ENCODE assay signal across 8 cellular contexts in the genomic region with DNA sequence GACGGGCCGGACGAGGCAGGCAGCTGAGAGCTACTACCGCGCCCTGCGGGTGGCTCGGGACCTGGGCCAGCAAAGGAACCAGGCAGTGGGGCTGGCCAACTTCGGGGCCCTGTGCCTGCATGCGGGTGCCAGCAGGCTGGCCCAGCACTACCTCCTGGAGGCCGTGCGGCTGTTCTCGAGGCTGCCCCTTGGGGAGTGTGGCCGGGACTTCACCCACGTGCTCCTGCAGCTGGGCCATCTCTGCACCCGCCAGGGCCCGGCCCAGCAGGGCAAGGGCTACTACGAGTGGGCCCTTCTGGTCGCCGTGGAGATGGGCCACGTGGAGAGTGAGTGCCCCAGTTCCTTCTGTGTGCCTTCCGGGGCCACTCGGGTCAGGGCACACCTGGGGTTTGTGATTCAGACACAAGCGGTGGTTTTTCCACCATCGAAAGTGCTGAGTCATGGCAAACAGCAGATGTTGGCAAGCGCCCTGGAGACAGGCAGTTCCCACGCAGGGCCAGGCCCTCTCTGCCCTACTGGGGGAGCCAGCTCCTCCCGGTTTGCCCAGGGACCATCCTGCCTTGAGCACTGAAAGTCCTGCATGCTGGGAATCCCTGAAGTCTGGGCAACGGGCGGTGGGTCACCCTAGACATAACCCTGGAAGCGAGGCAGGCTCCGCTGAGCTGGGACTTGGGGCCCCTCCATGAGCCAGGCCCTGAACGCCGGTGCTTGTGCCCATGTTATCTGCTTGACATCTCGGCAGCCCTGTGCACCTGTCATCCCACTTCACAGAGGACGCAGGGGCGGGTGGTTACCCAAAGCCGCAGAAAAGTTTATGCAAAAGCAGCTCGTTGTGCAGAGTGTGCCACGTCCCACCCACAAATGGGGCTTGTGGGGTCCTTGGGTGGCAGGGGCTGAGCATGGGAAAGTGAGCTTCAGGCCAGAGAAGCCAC. TPM values are rescaled to one million over a fixed set of nuclear protein-coding genes. Genes with fewer than 3 reads are reported as not detected.
DNase-seq lines count a peak whose midpoint lies in the region; ATAC-seq and TF ChIP-seq lines count a peak whose summit lies in the region.

No MANE protein-coding gene starts in this region.

- CTCF ChIA-PET in CD8-positive, alpha-beta memory T cell (lab: Charles Lee) = interaction anchor here (1.1 to 1.7 kb wide), 4 partner anchors 14 to 189 kb away, joined by 3 to 4 read pairs (median 4); no protein-coding TSS in a partner anchor
- CTCF ChIA-PET in WTC11 (lab: Charles Lee) = interaction anchor here (0.7 to 6.5 kb wide), 6 partner anchors 8 to 182 kb away, joined by 3 to 55 read pairs (median 4); no protein-coding TSS in a partner anchor
- CTCF ChIA-PET in mammary epithelial cell (lab: Charles Lee; ENCODE audit: low non-redundant PET) = no interaction called here

- no peaks in the 10 kb centered on the region for H3K9me3 Mint-ChIP-seq in CD8-positive, alpha-beta memory T cell
- H3K9me3 Mint-ChIP-seq in WTC11 = no peaks in the 10 kb centered on the region

- peak overlapping the region; percentile 36 for H3K4me3 ChIP-seq in CD8-positive, alpha-beta memory T cell (ENCODE audit: low read length)
- H3K4me3 ChIP-seq in mammary epithelial cell (replicated peaks in 1 of 3; ENCODE audit: insufficient read depth in 1 of 3, low read depth in 2 of 3, low read length in 3 of 3) = no peak overlapping the region

- peaks cover 57% of the 10 kb centered on the region for H3K4me1 ChIP-seq in CD8-positive, alpha-beta memory T cell (ENCODE audit: insufficient read depth, low read length)
- peaks cover 19% of the 10 kb centered on the region for H3K4me1 ChIP-seq in mammary epithelial cell (ENCODE audit: insufficient read depth, low read length)

- peak; percentile 76 for ATAC-seq in GM21381 (IDR thresholded peaks at IDR 0.05; ENCODE audit: unreplicated experiment)
- no peak for ATAC-seq in WTC11

- WGBS in mammary epithelial cell (ENCODE audit: low coverage, missing lambda C conversion rate) = 47% methylated on average over 26 of the region's 39 CpGs

- peaks cover 65% of the 10 kb centered on the region for H3K79me2 ChIP-seq in mammary epithelial cell (ENCODE audit: insufficient read depth, low read length)

- intact Hi-C loops in mammary epithelial cell (cut with micrococcal nuclease) = loop anchor here (2.0 kb wide), 2 partner anchors 30 to 52 kb away; a partner anchor contains a TSS

- POLR2A ChIA-PET in CD8-positive, alpha-beta memory T cell (lab: Charles Lee) = interaction anchor here (0.6 kb wide), 1 partner anchor 104 kb away, joined by 3 read pairs; no protein-coding TSS in a partner anchor
- POLR2A ChIA-PET in WTC11 (lab: Charles Lee) = no interaction called here

- H3K4me3 Mint-ChIP-seq in CD8-positive, alpha-beta memory T cell = peak overlapping the region; percentile 22 to 84 (median 72)
- no peak overlapping the region for H3K4me3 Mint-ChIP-seq in WTC11

- H3K36me3 Mint-ChIP-seq in CD8-positive, alpha-beta memory T cell = peaks cover 0 to 17% (median 6%) of the 10 kb centered on the region in 3 donors
- no peaks in the 10 kb centered on the region for H3K36me3 Mint-ChIP-seq in WTC11

- no peaks in the 10 kb centered on the region for H3K9me3 ChIP-seq in CD8-positive, alpha-beta memory T cell (ENCODE audit: low read length)
- no peaks in the 10 kb centered on the region for H3K9me3 ChIP-seq in mammary epithelial cell (replicated peaks; ENCODE audit: insufficient read depth, low read length)

- H3K27ac ChIP-seq in CD8-positive, alpha-beta memory T cell (ENCODE audit: low read depth, low read length) = no peak overlapping the region
- H3K27ac ChIP-seq in mammary epithelial cell (ENCODE audit: insufficient read depth, low read depth, low read length) = peak overlapping the region; percentile 54

- BruUV-seq in mammary epithelial cell (replicated peaks; lab: Mats Ljungman, UMichigan) = no TSS peak

- H3K27ac Mint-ChIP-seq in CD8-positive, alpha-beta memory T cell = peak overlapping the region; percentile 66 to 95 (median 86)
- H3K27ac Mint-ChIP-seq in WTC11 = no peak overlapping the region

- no peak for TF ChIP-seq CTCF in WTC11 (IDR thresholded peaks at IDR 0.05)
- TF ChIP-seq CTCF in mammary epithelial cell (conservative IDR thresholded peaks at IDR 0.05 in 1 of 2, IDR thresholded peaks at IDR 0.05 in 1 of 2; ENCODE audit: extremely low read depth in 1 of 2, insufficient read depth in 1 of 2, low read depth in 1 of 2, low read length in 2 of 2) = peak in 1 of 2 donors; percentile 7

- DNase-seq in CD8-positive, alpha-beta memory T cell = peak; percentile 54 to 86 (median 79)
- DNase-seq in HS-5 (ENCODE audit: low read depth) (peak; percentile 22), WTC11 (ENCODE audit: low spot score) (no peak), mammary epithelial cell (peak; percentile 95), lung microvascular endothelial cell (ENCODE audit: low read depth in 2 of 2) (peak; percentile 87 to 96), NCI-H526 treated with DMSO at 0.1 percent for 48 hours (lab: John Stamatoyannopoulos, UW) (no peak)
- peak; percentile 51 to 65 for DNase-seq in stimulated activated CD8-positive, alpha-beta memory T cell treated with anti-CD3 and anti-CD28 coated beads, Interleukin-4, amount 100 ng/mL, for 4 hours (ENCODE audit: low read depth in 2 of 2, low spot score in 1 of 2)

- peaks cover 10% of the 10 kb centered on the region for H4K20me1 ChIP-seq in mammary epithelial cell (ENCODE audit: insufficient read depth, low read length)

- H3K27me3 Mint-ChIP-seq in CD8-positive, alpha-beta memory T cell = no peaks in the 10 kb centered on the region
- H3K27me3 Mint-ChIP-seq in WTC11 (ENCODE audit: low read depth) = no peaks in the 10 kb centered on the region

- dilution Hi-C loops in mammary epithelial cell (cut with HindIII; ENCODE audit: low sequenced_read_pairs) = no loop called here

- H2AFZ ChIP-seq in mammary epithelial cell (ENCODE audit: low read depth, low read length) = no peak overlapping the region

- peaks cover 12% of the 10 kb centered on the region for H3K36me3 ChIP-seq in CD8-positive, alpha-beta memory T cell (ENCODE audit: insufficient read depth, low read length)
- H3K36me3 ChIP-seq in mammary epithelial cell (ENCODE audit: insufficient read depth, low read length) = peaks cover 38% of the 10 kb centered on the region

- in situ Hi-C loops in mammary epithelial cell (cut with MboI; ENCODE audit: low sequenced_read_pairs in 2 of 2) = no loop called here

- H3K4me2 ChIP-seq in mammary epithelial cell (ENCODE audit: insufficient read depth, low read depth, low read length) = peak overlapping the region; percentile 37

- H3K9ac ChIP-seq in mammary epithelial cell (ENCODE audit: insufficient read depth, low read length) = peak overlapping the region; percentile 35

- H3K4me1 Mint-ChIP-seq in CD8-positive, alpha-beta memory T cell = peaks cover 43 to 75% (median 44%) of the 10 kb centered on the region in 3 donors
- peaks cover 18% of the 10 kb centered on the region for H3K4me1 Mint-ChIP-seq in WTC11

- H3K27me3 ChIP-seq in CD8-positive, alpha-beta memory T cell (ENCODE audit: insufficient read depth, low read length, poor library complexity, severe bottlenecking) = no peaks in the 10 kb centered on the region
- H3K27me3 ChIP-seq in mammary epithelial cell (ENCODE audit: insufficient read depth, low read length) = no peaks in the 10 kb centered on the region

TF ChIP-seq in WTC11, 78 proteins besides CTCF, POLR2A, EP300 and RAD21:
- TF ChIP-seq NFE2L1 (CRISPR knock-in tag; IDR thresholded peaks at IDR 0.05) (peak; percentile 91), FOXJ3 (CRISPR knock-in tag; IDR thresholded peaks at IDR 0.05; ENCODE audit: borderline replicate concordance) (no peak)
- TF ChIP-seq, protein P1, sequence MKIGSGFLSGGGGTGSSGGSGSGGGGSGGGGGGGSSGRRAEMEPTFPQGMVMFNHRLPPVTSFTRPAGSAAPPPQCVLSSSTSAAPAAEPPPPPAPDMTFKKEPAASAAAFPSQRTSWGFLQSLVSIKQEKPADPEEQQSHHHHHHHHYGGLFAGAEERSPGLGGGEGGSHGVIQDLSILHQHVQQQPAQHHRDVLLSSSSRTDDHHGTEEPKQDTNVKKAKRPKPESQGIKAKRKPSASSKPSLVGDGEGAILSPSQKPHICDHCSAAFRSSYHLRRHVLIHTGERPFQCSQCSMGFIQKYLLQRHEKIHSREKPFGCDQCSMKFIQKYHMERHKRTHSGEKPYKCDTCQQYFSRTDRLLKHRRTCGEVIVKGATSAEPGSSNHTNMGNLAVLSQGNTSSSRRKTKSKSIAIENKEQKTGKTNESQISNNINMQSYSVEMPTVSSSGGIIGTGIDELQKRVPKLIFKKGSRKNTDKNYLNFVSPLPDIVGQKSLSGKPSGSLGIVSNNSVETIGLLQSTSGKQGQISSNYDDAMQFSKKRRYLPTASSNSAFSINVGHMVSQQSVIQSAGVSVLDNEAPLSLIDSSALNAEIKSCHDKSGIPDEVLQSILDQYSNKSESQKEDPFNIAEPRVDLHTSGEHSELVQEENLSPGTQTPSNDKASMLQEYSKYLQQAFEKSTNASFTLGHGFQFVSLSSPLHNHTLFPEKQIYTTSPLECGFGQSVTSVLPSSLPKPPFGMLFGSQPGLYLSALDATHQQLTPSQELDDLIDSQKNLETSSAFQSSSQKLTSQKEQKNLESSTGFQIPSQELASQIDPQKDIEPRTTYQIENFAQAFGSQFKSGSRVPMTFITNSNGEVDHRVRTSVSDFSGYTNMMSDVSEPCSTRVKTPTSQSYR (CRISPR knock-in tag; IDR thresholded peaks at IDR 0.05) = no peak
TF ChIP-seq in WTC11: peak in this region for 1.

RNA-seq across cellular contexts. Expression of a gene that starts 29.5 kb away (rescaled TPM):
- 1 to 10 TPM; 7.5 to 8.9 TPM for total RNA-seq in CD8-positive, alpha-beta memory T cell
- 12.2 TPM for polyA plus RNA-seq in CD8-positive, alpha-beta memory T cell
- total RNA-seq in WTC11 (2021) (0.42 to 0.64 TPM (median 0.55 TPM) in 3 replicates), mammary epithelial cell (100 to 1,000 TPM in 1 of 2 donors, 10 to 100 TPM in 1; 70.8 to 138 TPM), lung microvascular endothelial cell (96.8 and 147 TPM in 2 replicates)
- polyA plus RNA-seq in mammary epithelial cell = 37.7 TPM
- polyA minus RNA-seq in mammary epithelial cell = 62.5 TPM

RNA-seq across cellular contexts. Expression of a gene that starts 41.0 kb away (rescaled TPM):
- not detected for total RNA-seq in CD8-positive, alpha-beta memory T cell
- polyA plus RNA-seq in CD8-positive, alpha-beta memory T cell = not detected
- total RNA-seq in WTC11 (2021) = 2.3 to 5.5 TPM (median 4.8 TPM) in 3 replicates
- total RNA-seq in mammary epithelial cell = under 1 TPM in 1 of 2 donors, not detected in 1; 0.17 TPM
- not detected for polyA plus RNA-seq in mammary epithelial cell
- polyA minus RNA-seq in mammary epithelial cell = 2.5 TPM
- 1.2 and 2.6 TPM in 2 replicates for total RNA-seq in lung microvascular endothelial cell

Comparison
In these comparisons a context has a peak if more than half of its experiments do, and no peak if none do; other contexts are left out.
1. DNase-seq: peak in CD8-positive, alpha-beta memory T cell (5 of 5), HS-5 (single experiment), mammary epithelial cell (single experiment), lung microvascular endothelial cell (2 of 2) and stimulated activated CD8-positive, alpha-beta memory T cell treated with anti-CD3 and anti-CD28 coated beads, Interleukin-4, amount 100 ng/mL, for 4 hours (2 of 2); none in WTC11 (single experiment) and NCI-H526 treated with DMSO at 0.1 percent for 48 hours (single experiment).